Comparison of ENCODE assay signal across 10 cellular contexts in the genomic region with DNA sequence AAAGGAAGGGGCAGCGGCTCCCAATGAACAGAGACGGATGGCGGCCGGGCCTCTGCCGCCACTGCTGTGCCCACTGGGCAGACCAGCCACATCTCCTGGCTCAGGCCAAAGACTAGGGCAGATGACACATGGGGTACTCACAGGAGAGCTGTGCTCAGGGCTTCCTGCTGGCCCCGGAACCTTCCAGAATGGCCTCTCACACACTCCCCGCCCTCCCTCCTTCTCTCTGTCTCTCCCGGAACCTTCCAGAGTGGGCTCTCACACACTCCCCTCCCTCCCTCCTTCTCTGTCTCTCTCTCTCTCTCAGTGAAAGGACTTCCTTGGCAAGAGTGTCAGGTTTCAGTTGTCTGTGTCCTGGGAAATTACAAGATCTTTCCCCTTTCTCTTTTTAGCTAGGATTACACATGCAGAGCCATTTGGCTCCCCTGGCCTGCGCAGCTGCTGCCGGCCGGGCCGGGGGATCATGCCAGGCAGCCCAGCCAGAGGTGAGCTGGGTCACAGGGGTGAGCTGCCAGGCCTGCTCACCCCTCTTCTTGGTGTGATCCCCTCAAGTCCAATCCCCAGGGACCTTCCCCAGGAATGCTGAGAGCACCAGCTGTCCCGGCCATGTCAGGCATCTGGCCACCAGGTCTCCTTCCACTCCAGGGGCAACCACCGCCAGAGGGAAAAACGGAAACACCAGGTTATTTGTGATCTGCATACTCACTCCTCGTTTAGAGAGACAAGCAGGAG. TPM values are rescaled to one million over a fixed set of nuclear protein-coding genes. Genes with fewer than 3 reads are reported as not detected.
A peak's percentile ranks its signal among the peaks of the same experiment; 100 is the strongest.
DNase-seq lines count a peak whose midpoint lies in the region; ATAC-seq and TF ChIP-seq lines count a peak whose summit lies in the region.
"Had no signal": no experiment of that assay in that cellular context is flagged by ENCODE, and none has a peak within 500 bp of the region (broad histone marks: within the 10 kb centered on the region; RNA-seq: fewer than 3 reads in every experiment).

No MANE protein-coding gene starts in this region.

- intact Hi-C loops in activated CD8-positive, alpha-beta T cell treated with anti-CD3 and anti-CD28 coated beads for 36 hours (cut with micrococcal nuclease), result no loop called here

- no peak for DNase-seq in activated CD8-positive, alpha-beta T cell treated with anti-CD3 and anti-CD28 coated beads, Interleukin-2, amount 10 ng/mL, durations not matched to agents 7 days and 5 days
- DNase-seq in activated CD8-positive, alpha-beta T cell treated with anti-CD3 and anti-CD28 coated beads for 36 hours, result no peak
- DNase-seq in choroid plexus epithelial cell (ENCODE audit: low read depth), result peak; percentile 48
- DNase-seq in mesothelial cell of epicardium (ENCODE audit: low spot score in 2 of 2, unreplicated experiment in 2 of 2), result peak in 1 of 2 experiments; percentile 42
- no peak for DNase-seq in type B pancreatic cell (ENCODE audit: extremely low spot score, unreplicated experiment)
- DNase-seq in activated CD4-positive, alpha-beta T cell treated with anti-CD3 and anti-CD28 coated beads for 1 hour, result no peak
- no peak for DNase-seq in SIG-M5 (lab: John Stamatoyannopoulos, UW)
- no peak for DNase-seq in RPMI8226
- DNase-seq: stimulated activated naive CD4-positive, alpha-beta T cell treated with Interleukin-2 at 50 U/mL for 16 hours had no signal

- POLR2A ChIA-PET in activated CD8-positive, alpha-beta T cell treated with anti-CD3 and anti-CD28 coated beads, Interleukin-2, amount 10 ng/mL, durations not matched to agents 7 days and 5 days (lab: Charles Lee), result no interaction called here
- POLR2A ChIA-PET in activated CD8-positive, alpha-beta T cell treated with anti-CD3 and anti-CD28 coated beads for 36 hours (lab: Charles Lee), result interaction anchor here (1.9 kb wide), 1 partner anchor 15 kb away, joined by 6 read pairs; no protein-coding TSS in a partner anchor

- peak overlapping the region; percentile 27 for H3K27ac Mint-ChIP-seq in activated CD8-positive, alpha-beta T cell treated with anti-CD3 and anti-CD28 coated beads, Interleukin-2, amount 10 ng/mL, durations not matched to agents 7 days and 5 days
- H3K27ac Mint-ChIP-seq in activated CD8-positive, alpha-beta T cell treated with anti-CD3 and anti-CD28 coated beads for 36 hours, result no peak overlapping the region
- H3K27ac Mint-ChIP-seq in mesothelial cell of epicardium (peak overlapping the region; percentile 80), type B pancreatic cell (peak overlapping the region; percentile 60)

- H3K4me3 ChIP-seq in choroid plexus epithelial cell (ENCODE audit: low read depth, low read length), result no peak overlapping the region

- H3K27me3 Mint-ChIP-seq in activated CD8-positive, alpha-beta T cell treated with anti-CD3 and anti-CD28 coated beads, Interleukin-2, amount 10 ng/mL, durations not matched to agents 7 days and 5 days (ENCODE audit: low read depth), result no peaks in the 10 kb centered on the region
- H3K27me3 Mint-ChIP-seq in activated CD8-positive, alpha-beta T cell treated with anti-CD3 and anti-CD28 coated beads for 36 hours, result no peaks in the 10 kb centered on the region
- H3K27me3 Mint-ChIP-seq in mesothelial cell of epicardium (ENCODE audit: low read depth), result no peaks in the 10 kb centered on the region
- H3K27me3 Mint-ChIP-seq in type B pancreatic cell, result no peaks in the 10 kb centered on the region
- H3K27me3 Mint-ChIP-seq: central memory CD8-positive, alpha-beta T cell had no signal

- ATAC-seq in activated CD8-positive, alpha-beta T cell treated with anti-CD3 and anti-CD28 coated beads, Interleukin-2, amount 10 ng/mL, durations not matched to agents 7 days and 5 days, result no peak
- no peak for ATAC-seq in activated CD8-positive, alpha-beta T cell treated with anti-CD3 and anti-CD28 coated beads for 36 hours

- CTCF ChIA-PET in activated CD8-positive, alpha-beta T cell treated with anti-CD3 and anti-CD28 coated beads, Interleukin-2, amount 10 ng/mL, durations not matched to agents 7 days and 5 days (lab: Charles Lee), result no interaction called here
- CTCF ChIA-PET in activated CD8-positive, alpha-beta T cell treated with anti-CD3 and anti-CD28 coated beads for 36 hours (lab: Charles Lee), result no interaction called here

- peaks cover 39% of the 10 kb centered on the region for H3K4me1 Mint-ChIP-seq in activated CD8-positive, alpha-beta T cell treated with anti-CD3 and anti-CD28 coated beads, Interleukin-2, amount 10 ng/mL, durations not matched to agents 7 days and 5 days (ENCODE audit: low read depth)
- peaks cover 13% of the 10 kb centered on the region for H3K4me1 Mint-ChIP-seq in activated CD8-positive, alpha-beta T cell treated with anti-CD3 and anti-CD28 coated beads for 36 hours (ENCODE audit: low read depth)
- peaks cover 43% of the 10 kb centered on the region for H3K4me1 Mint-ChIP-seq in mesothelial cell of epicardium
- peaks cover 63% of the 10 kb centered on the region for H3K4me1 Mint-ChIP-seq in type B pancreatic cell (ENCODE audit: unreplicated experiment)
- H3K4me1 Mint-ChIP-seq: central memory CD8-positive, alpha-beta T cell had no signal

- H3K36me3 Mint-ChIP-seq in activated CD8-positive, alpha-beta T cell treated with anti-CD3 and anti-CD28 coated beads, Interleukin-2, amount 10 ng/mL, durations not matched to agents 7 days and 5 days (ENCODE audit: low read depth), result no peaks in the 10 kb centered on the region
- H3K36me3 Mint-ChIP-seq in activated CD8-positive, alpha-beta T cell treated with anti-CD3 and anti-CD28 coated beads for 36 hours (ENCODE audit: low read depth), result no peaks in the 10 kb centered on the region
- H3K36me3 Mint-ChIP-seq in mesothelial cell of epicardium, result no peaks in the 10 kb centered on the region
- H3K36me3 Mint-ChIP-seq in type B pancreatic cell, result no peaks in the 10 kb centered on the region

- H3K4me3 Mint-ChIP-seq in activated CD8-positive, alpha-beta T cell treated with anti-CD3 and anti-CD28 coated beads, Interleukin-2, amount 10 ng/mL, durations not matched to agents 7 days and 5 days, result no peak overlapping the region
- H3K4me3 Mint-ChIP-seq in activated CD8-positive, alpha-beta T cell treated with anti-CD3 and anti-CD28 coated beads for 36 hours, result no peak overlapping the region
- peak overlapping the region; percentile 9 for H3K4me3 Mint-ChIP-seq in mesothelial cell of epicardium
- peak overlapping the region; percentile 72 for H3K4me3 Mint-ChIP-seq in type B pancreatic cell
- H3K4me3 Mint-ChIP-seq: central memory CD8-positive, alpha-beta T cell had no signal

- no peak for TF ChIP-seq CTCF in activated CD8-positive, alpha-beta T cell treated with anti-CD3 and anti-CD28 coated beads for 36 hours (IDR thresholded peaks at IDR 0.05)
- TF ChIP-seq CTCF in choroid plexus epithelial cell (conservative IDR thresholded peaks at IDR 0.05; ENCODE audit: low read depth, low read length) (no peak), mesothelial cell of epicardium (IDR thresholded peaks at IDR 0.05; ENCODE audit: unreplicated experiment) (no peak), type B pancreatic cell (conservative IDR thresholded peaks at IDR 0.05) (peak; percentile 34)

- no peaks in the 10 kb centered on the region for H3K9me3 Mint-ChIP-seq in activated CD8-positive, alpha-beta T cell treated with anti-CD3 and anti-CD28 coated beads, Interleukin-2, amount 10 ng/mL, durations not matched to agents 7 days and 5 days (ENCODE audit: insufficient read depth)
- no peaks in the 10 kb centered on the region for H3K9me3 Mint-ChIP-seq in activated CD8-positive, alpha-beta T cell treated with anti-CD3 and anti-CD28 coated beads for 36 hours
- H3K9me3 Mint-ChIP-seq in mesothelial cell of epicardium, result no peaks in the 10 kb centered on the region
- H3K9me3 Mint-ChIP-seq in type B pancreatic cell, result no peaks in the 10 kb centered on the region
- H3K9me3 Mint-ChIP-seq: central memory CD8-positive, alpha-beta T cell had no signal

RNA-seq across cellular contexts. Expression of gene ADA2, which starts 45.3 kb away (rescaled TPM):
- 10 to 100 TPM; 61.5 to 65.0 TPM for total RNA-seq in activated CD8-positive, alpha-beta T cell treated with anti-CD3 and anti-CD28 coated beads, Interleukin-2, amount 10 ng/mL, durations not matched to agents 7 days and 5 days
- total RNA-seq in activated CD8-positive, alpha-beta T cell treated with anti-CD3 and anti-CD28 coated beads for 36 hours, result 10 to 100 TPM; 11.3 to 13.8 TPM
- total RNA-seq in mesothelial cell of epicardium (43.1 to 45.6 TPM (median 44.9 TPM) in 3 replicates), type B pancreatic cell (ENCODE audit: low replicate concordance) (22.2 and 25.8 TPM in 2 replicates)

Comparison
In these comparisons a context has a peak if more than half of its experiments do, and no peak if none do; other contexts are left out.
1. H3K4me3 Mint-ChIP-seq: peak in mesothelial cell of epicardium (single experiment) and type B pancreatic cell (single experiment); none in activated CD8-positive, alpha-beta T cell treated with anti-CD3 and anti-CD28 coated beads, Interleukin-2, amount 10 ng/mL, durations not matched to agents 7 days and 5 days (single experiment) and activated CD8-positive, alpha-beta T cell treated with anti-CD3 and anti-CD28 coated beads for 36 hours (single experiment).